In genomic region chr12:12922191-12922616, GRCh38 we compare ENCODE assay signal across 1 cellular context.
TF ChIP-seq lines count a peak whose summit lies in the region.

No MANE protein-coding gene starts in this region.

TF ChIP-seq in HepG2, 621 proteins besides CTCF, POLR2A, EP300 and RAD21:
- TF ChIP-seq NFYC (CRISPR knock-in tag; IDR thresholded peaks at IDR 0.05) (no peak), ZNF652 (CRISPR knock-in tag; IDR thresholded peaks at IDR 0.05; ENCODE audit: borderline replicate concordance, low read depth) (no peak), U2AF2 (IDR thresholded peaks at IDR 0.05; ENCODE audit: low read depth, low read length) (no peak), KLF15 (CRISPR knock-in tag; IDR thresholded peaks at IDR 0.05; ENCODE audit: borderline replicate concordance) (no peak)
